ENCODE assay signal across 1 cellular context in the genomic region with DNA sequence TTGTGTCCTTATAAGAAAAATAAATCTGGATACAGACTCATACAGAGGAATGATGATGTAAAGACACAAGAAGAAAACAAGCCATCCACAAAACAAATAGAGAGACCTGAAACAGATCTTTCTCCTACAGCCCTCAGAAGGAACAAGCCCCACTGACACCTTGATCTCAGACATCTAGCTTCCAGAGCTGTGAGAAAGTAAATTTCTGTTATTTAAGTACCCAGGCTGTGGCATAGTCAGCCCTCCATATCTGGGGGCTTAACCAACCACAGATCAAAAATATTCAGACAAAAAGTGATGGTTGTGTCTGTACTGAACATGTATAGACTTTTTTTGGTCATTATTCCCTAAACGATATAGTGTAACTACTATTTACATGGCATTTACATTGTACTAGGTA.
TF ChIP-seq lines count a peak whose summit lies in the region.

No MANE protein-coding gene starts in this region.

TF ChIP-seq in IMR-90, 13 proteins besides CTCF, POLR2A, EP300 and RAD21:
- TF ChIP-seq MAZ (IDR thresholded peaks at IDR 0.05; ENCODE audit: borderline replicate concordance, low read depth, low read length) = no peak
- TF ChIP-seq CEBPB (IDR thresholded peaks at IDR 0.05; ENCODE audit: low read depth, low read length) = no peak
- TF ChIP-seq MXI1 (IDR thresholded peaks at IDR 0.05; ENCODE audit: borderline replicate concordance, low read depth, low read length) = no peak
- TF ChIP-seq RCOR1 (IDR thresholded peaks at IDR 0.05; ENCODE audit: insufficient replicate concordance, low read length) = no peak
- no peak for TF ChIP-seq SMC3 (IDR thresholded peaks at IDR 0.05; ENCODE audit: low read depth, low read length)
- TF ChIP-seq, protein P1, sequence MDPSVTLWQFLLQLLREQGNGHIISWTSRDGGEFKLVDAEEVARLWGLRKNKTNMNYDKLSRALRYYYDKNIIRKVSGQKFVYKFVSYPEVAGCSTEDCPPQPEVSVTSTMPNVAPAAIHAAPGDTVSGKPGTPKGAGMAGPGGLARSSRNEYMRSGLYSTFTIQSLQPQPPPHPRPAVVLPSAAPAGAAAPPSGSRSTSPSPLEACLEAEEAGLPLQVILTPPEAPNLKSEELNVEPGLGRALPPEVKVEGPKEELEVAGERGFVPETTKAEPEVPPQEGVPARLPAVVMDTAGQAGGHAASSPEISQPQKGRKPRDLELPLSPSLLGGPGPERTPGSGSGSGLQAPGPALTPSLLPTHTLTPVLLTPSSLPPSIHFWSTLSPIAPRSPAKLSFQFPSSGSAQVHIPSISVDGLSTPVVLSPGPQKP (IDR thresholded peaks at IDR 0.05; ENCODE audit: borderline replicate concordance, low read depth, low read length) = no peak
- TF ChIP-seq FOS (IDR thresholded peaks at IDR 0.05; ENCODE audit: low read depth, low read length) = no peak
- TF ChIP-seq BHLHE40 (IDR thresholded peaks at IDR 0.05; ENCODE audit: low read depth, low read length) = no peak
- TF ChIP-seq RFX5 (IDR thresholded peaks at IDR 0.05; ENCODE audit: low read depth, low read length) = no peak
- no peak for TF ChIP-seq NFE2L2 (IDR thresholded peaks at IDR 0.05; ENCODE audit: low read depth, low read length)
- TF ChIP-seq MAFK (IDR thresholded peaks at IDR 0.05; ENCODE audit: low read depth, low read length) = no peak
- TF ChIP-seq CHD1 (IDR thresholded peaks at IDR 0.05; ENCODE audit: low read depth, low read length) = no peak
- TF ChIP-seq, protein P2, sequence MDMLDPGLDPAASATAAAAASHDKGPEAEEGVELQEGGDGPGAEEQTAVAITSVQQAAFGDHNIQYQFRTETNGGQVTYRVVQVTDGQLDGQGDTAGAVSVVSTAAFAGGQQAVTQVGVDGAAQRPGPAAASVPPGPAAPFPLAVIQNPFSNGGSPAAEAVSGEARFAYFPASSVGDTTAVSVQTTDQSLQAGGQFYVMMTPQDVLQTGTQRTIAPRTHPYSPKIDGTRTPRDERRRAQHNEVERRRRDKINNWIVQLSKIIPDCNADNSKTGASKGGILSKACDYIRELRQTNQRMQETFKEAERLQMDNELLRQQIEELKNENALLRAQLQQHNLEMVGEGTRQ (IDR thresholded peaks at IDR 0.05; ENCODE audit: low read depth, low read length) = no peak
